In genomic region chr4:139528377-139529005, GRCh38 we compare ENCODE assay signal across 9 cellular contexts. TPM values are rescaled to one million over a fixed set of nuclear protein-coding genes. Genes with fewer than 3 reads are reported as not detected.
A peak's percentile ranks its signal among the peaks of the same experiment; 100 is the strongest.
DNase-seq lines count a peak whose midpoint lies in the region; ATAC-seq and TF ChIP-seq lines count a peak whose summit lies in the region.
"Had no signal": no experiment of that assay in that cellular context is flagged by ENCODE, and none has a peak within 500 bp of the region (broad histone marks: within the 10 kb centered on the region; RNA-seq: fewer than 3 reads in every experiment).

No MANE protein-coding gene starts in this region.

- DNase-seq in DND-41 = no peak
- DNase-seq in HT1080 (ENCODE audit: low read depth) = peak; percentile 47
- DNase-seq in fibroblast of pulmonary artery (ENCODE audit: low read depth) = peak; percentile 93
- DNase-seq in GM23338 (ENCODE audit: low spot score) = no peak
- no peak for DNase-seq in iPS-NIHi11 (ENCODE audit: low spot score)
- DNase-seq in NCI-H2196 treated with DMSO at 0.1 percent for 48 hours (lab: John Stamatoyannopoulos, UW; ENCODE audit: unreplicated experiment) = no peak

- no peak overlapping the region for H3K27ac Mint-ChIP-seq in GM23338

- H3K4me3 ChIP-seq in DND-41 (ENCODE audit: low read depth in 1 of 2, low read length in 2 of 2) = no peak overlapping the region
- no peak overlapping the region for H3K4me3 ChIP-seq in fibroblast of pulmonary artery (replicated peaks; ENCODE audit: low read depth, low read length)
- H3K4me3 ChIP-seq in subcutaneous abdominal adipose tissue (ENCODE audit: low read depth in 1 of 5, low read length in 5 of 5) = no peak overlapping the region
- H3K4me3 ChIP-seq in GM23338 = no peak overlapping the region

- no peak overlapping the region for H2AFZ ChIP-seq in DND-41 (ENCODE audit: low read depth, low read length)
- H2AFZ ChIP-seq in GM23338 = no peak overlapping the region

- H3K36me3 ChIP-seq in DND-41 (ENCODE audit: insufficient read depth, low read length) = peaks cover 68% of the 10 kb centered on the region
- H3K36me3 ChIP-seq in subcutaneous abdominal adipose tissue (ENCODE audit: control insufficient read depth in 5 of 5, insufficient read depth in 5 of 5, low read length in 5 of 5) = peaks cover 25 to 56% (median 45%) of the 10 kb centered on the region in 5 donors
- no peaks in the 10 kb centered on the region for H3K36me3 ChIP-seq in GM23338 (ENCODE audit: insufficient read depth)

- no peak overlapping the region for H3K4me3 Mint-ChIP-seq in GM23338

- H3K4me2 ChIP-seq in DND-41 (ENCODE audit: insufficient read depth, low read length) = no peak overlapping the region
- no peak overlapping the region for H3K4me2 ChIP-seq in GM23338

- no peaks in the 10 kb centered on the region; the same call in 1 of the 2 replicates for H4K20me1 ChIP-seq in DND-41 (ENCODE audit: insufficient read depth, low read length)
- H4K20me1 ChIP-seq in GM23338 (replicated peaks; ENCODE audit: insufficient read depth) = no peaks in the 10 kb centered on the region; the same call in 1 of the 2 replicates

- H3K9me3 ChIP-seq in DND-41 (ENCODE audit: insufficient read depth, low read length, severe bottlenecking) (no peaks in the 10 kb centered on the region), subcutaneous abdominal adipose tissue (ENCODE audit: control insufficient read depth in 5 of 5, low read length in 5 of 5) (no peaks in the 10 kb centered on the region)

- H3K9ac ChIP-seq in DND-41 (ENCODE audit: low read depth, low read length) = no peak overlapping the region
- H3K9ac ChIP-seq in subcutaneous abdominal adipose tissue (ENCODE audit: low read length in 5 of 5) = peak overlapping the region in 1 of 5 donors; percentile 3

- no peaks in the 10 kb centered on the region for H3K27me3 Mint-ChIP-seq in GM23338 (ENCODE audit: insufficient read depth, low read depth, poor library complexity)

- TF ChIP-seq CTCF in DND-41 (IDR thresholded peaks at IDR 0.05; ENCODE audit: borderline replicate concordance, extremely low read depth, low read length, poor library complexity, severe bottlenecking) (no peak), fibroblast of pulmonary artery (IDR thresholded peaks at IDR 0.05; ENCODE audit: low read length, missing control alignments) (peak; percentile 7), GM23338 (conservative IDR thresholded peaks at IDR 0.05; ENCODE audit: low read depth in 2 of 2) (no peak)

- H3K36me3 Mint-ChIP-seq in GM23338 (ENCODE audit: low read depth) = no peaks in the 10 kb centered on the region

- peak; percentile 57 for ATAC-seq in DND-41 (ENCODE audit: insufficient read depth, low read depth)
- ATAC-seq in GM21526 (IDR thresholded peaks at IDR 0.05; ENCODE audit: low FRiP score, unreplicated experiment) = peak; percentile 51
- no peak for ATAC-seq in GM23338
- ATAC-seq: HCT116 had no signal

- H3K27ac ChIP-seq in DND-41 (ENCODE audit: low read length) (no peak overlapping the region), subcutaneous abdominal adipose tissue (ENCODE audit: low read depth, low read length) (peak overlapping the region; percentile 33), GM23338 (ENCODE audit: low read depth) (no peak overlapping the region)

- H3K27me3 ChIP-seq in DND-41 (ENCODE audit: insufficient read depth, low read length, poor library complexity) (no peaks in the 10 kb centered on the region), subcutaneous abdominal adipose tissue (ENCODE audit: control insufficient read depth in 5 of 5, insufficient read depth in 4 of 5, low read length in 5 of 5) (no peaks in the 10 kb centered on the region), GM23338 (ENCODE audit: insufficient read depth) (no peaks in the 10 kb centered on the region)

- no peaks in the 10 kb centered on the region for H3K9me2 ChIP-seq in GM23338 (ENCODE audit: insufficient read depth)

- no peaks in the 10 kb centered on the region for H3F3A ChIP-seq in GM23338 (replicated peaks; ENCODE audit: low read depth)

- no peaks in the 10 kb centered on the region for H3K4me1 Mint-ChIP-seq in GM23338

- H3K4me1 ChIP-seq in DND-41 (ENCODE audit: insufficient read depth, low read length) (no peaks in the 10 kb centered on the region), subcutaneous abdominal adipose tissue (ENCODE audit: control insufficient read depth in 5 of 5, insufficient read depth in 5 of 5, low read length in 5 of 5) (peaks cover 3 to 24% (median 18%) of the 10 kb centered on the region in 5 donors), GM23338 (ENCODE audit: insufficient read depth) (no peaks in the 10 kb centered on the region)

- H3K9me3 Mint-ChIP-seq in GM23338 = no peaks in the 10 kb centered on the region

- H3K79me2 ChIP-seq in DND-41 (ENCODE audit: insufficient read depth, low read length) (no peaks in the 10 kb centered on the region), GM23338 (replicated peaks; ENCODE audit: insufficient read depth) (no peaks in the 10 kb centered on the region)

TF ChIP-seq in GM23338, 12 proteins besides CTCF, POLR2A, EP300 and RAD21:
- TF ChIP-seq JUNB (IDR thresholded peaks at IDR 0.05; ENCODE audit: unreplicated experiment) (no peak), NANOG (IDR thresholded peaks at IDR 0.05; ENCODE audit: borderline replicate concordance) (no peak), ZNF114 (CRISPR knock-in tag; IDR thresholded peaks at IDR 0.05) (no peak), ZNF331 (CRISPR knock-in tag; IDR thresholded peaks at IDR 0.05; ENCODE audit: low read depth) (no peak), POLR2AphosphoS5 (IDR thresholded peaks at IDR 0.05; ENCODE audit: low read depth) (no peak), STAT1 (IDR thresholded peaks at IDR 0.05; ENCODE audit: unreplicated experiment) (no peak), EZH2 (IDR thresholded peaks at IDR 0.05; ENCODE audit: low read depth, unreplicated experiment) (no peak)
- TF ChIP-seq, protein P1, sequence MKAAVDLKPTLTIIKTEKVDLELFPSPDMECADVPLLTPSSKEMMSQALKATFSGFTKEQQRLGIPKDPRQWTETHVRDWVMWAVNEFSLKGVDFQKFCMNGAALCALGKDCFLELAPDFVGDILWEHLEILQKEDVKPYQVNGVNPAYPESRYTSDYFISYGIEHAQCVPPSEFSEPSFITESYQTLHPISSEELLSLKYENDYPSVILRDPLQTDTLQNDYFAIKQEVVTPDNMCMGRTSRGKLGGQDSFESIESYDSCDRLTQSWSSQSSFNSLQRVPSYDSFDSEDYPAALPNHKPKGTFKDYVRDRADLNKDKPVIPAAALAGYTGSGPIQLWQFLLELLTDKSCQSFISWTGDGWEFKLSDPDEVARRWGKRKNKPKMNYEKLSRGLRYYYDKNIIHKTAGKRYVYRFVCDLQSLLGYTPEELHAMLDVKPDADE (IDR thresholded peaks at IDR 0.05) = no peak

RNA-seq across cellular contexts. Expression of gene SETD7, which starts 27.5 kb away (rescaled TPM):
- total RNA-seq in HT1080 (2014; rRNA removed; shearing (Covaris generic)) = 42.2 and 45.2 TPM in 2 replicates
- polyA plus RNA-seq in HT1080 (2015; cell fraction: cytosol; rRNA removed) = 26.0 and 33.2 TPM in 2 replicates
- polyA plus RNA-seq in HT1080 (2015; cell fraction: nucleus; rRNA removed) = 19.7 and 20.2 TPM in 2 replicates
- total RNA-seq in GM23338 (2014; rRNA removed; shearing (Covaris generic)) = 4.2 and 4.5 TPM in 2 replicates
- polyA plus RNA-seq in GM23338 (2016; fragmentation: Nextera tagmentation; extraction: Ambion mirVana) = 0.99 and 1.1 TPM in 2 replicates

Comparison
In these comparisons a context has a peak if more than half of its experiments do, and no peak if none do; other contexts are left out.
1. DNase-seq: peak in HT1080 (single experiment) and fibroblast of pulmonary artery (single experiment); none in DND-41 (single experiment), GM23338 (single experiment), iPS-NIHi11 (single experiment) and NCI-H2196 treated with DMSO at 0.1 percent for 48 hours (single experiment).